ENCODE assay signal across 8 cellular contexts in genomic region chr5:14665949-14666741, GRCh38. TPM values are rescaled to one million over a fixed set of nuclear protein-coding genes. Genes with fewer than 3 reads are reported as not detected.
DNase-seq lines count a peak whose midpoint lies in the region; ATAC-seq and TF ChIP-seq lines count a peak whose summit lies in the region.

No MANE protein-coding gene starts in this region.

- peak overlapping the region; percentile 94 for H3K27ac Mint-ChIP-seq in activated CD8-positive, alpha-beta T cell treated with anti-CD3 and anti-CD28 coated beads for 36 hours

- H3K9me3 ChIP-seq in esophagus squamous epithelium (no peaks in the 10 kb centered on the region), gastrocnemius medialis (no peaks in the 10 kb centered on the region)

- H3K4me3 Mint-ChIP-seq in activated CD8-positive, alpha-beta T cell treated with anti-CD3 and anti-CD28 coated beads for 36 hours, result peak overlapping the region; percentile 96

- in situ Hi-C loops in KBM-7 (cut with MboI; ENCODE audit: low pct_unique_long_range_greater_than_20kb, low sequenced_read_pairs), result no loop called here
- in situ Hi-C loops in gastrocnemius medialis (cut with MboI; ENCODE audit: low sequenced_read_pairs in 4 of 4), result loop anchor here in 1 of 4 donors (25.0 kb wide), 1 partner anchor 554 kb away; no protein-coding TSS in a partner anchor

- H3K4me1 ChIP-seq in esophagus squamous epithelium, result peaks cover 30 to 88% (median 43%) of the 10 kb centered on the region in 3 donors
- peaks cover 30 to 31% of the 10 kb centered on the region in 2 donors for H3K4me1 ChIP-seq in gastrocnemius medialis

- CTCF ChIA-PET in activated CD8-positive, alpha-beta T cell treated with anti-CD3 and anti-CD28 coated beads for 36 hours (lab: Charles Lee), result interaction anchor here (1.1 to 2.6 kb wide), 6 partner anchors 10 to 253 kb away, joined by 3 to 15 read pairs (median 5); no protein-coding TSS in a partner anchor

- TF ChIP-seq CTCF in activated CD8-positive, alpha-beta T cell treated with anti-CD3 and anti-CD28 coated beads for 36 hours (IDR thresholded peaks at IDR 0.05), result peak; percentile 27
- TF ChIP-seq CTCF in esophagus squamous epithelium (IDR thresholded peaks at IDR 0.05), result peak in 4 of 6 experiments; percentile 18 to 63 (median 44)
- TF ChIP-seq CTCF in gastrocnemius medialis (IDR thresholded peaks at IDR 0.05 in 4 of 5, conservative IDR thresholded peaks at IDR 0.05 in 1 of 5), result peak in 1 of 5 experiments; percentile 13

- no peaks in the 10 kb centered on the region for H3K27me3 ChIP-seq in esophagus squamous epithelium
- no peaks in the 10 kb centered on the region for H3K27me3 ChIP-seq in gastrocnemius medialis

- peaks cover 0 to 7% (median 0%) of the 10 kb centered on the region in 3 donors for H3K36me3 ChIP-seq in esophagus squamous epithelium
- no peaks in the 10 kb centered on the region for H3K36me3 ChIP-seq in gastrocnemius medialis

- ATAC-seq in GM21786 (IDR thresholded peaks at IDR 0.05; ENCODE audit: unreplicated experiment) (peak; percentile 33), gastrocnemius medialis (no peak)
- peak; percentile 24 for ATAC-seq in activated CD8-positive, alpha-beta T cell treated with anti-CD3 and anti-CD28 coated beads for 36 hours

- H3K36me3 Mint-ChIP-seq in activated CD8-positive, alpha-beta T cell treated with anti-CD3 and anti-CD28 coated beads for 36 hours (ENCODE audit: low read depth), result peaks cover 38% of the 10 kb centered on the region

- no peaks in the 10 kb centered on the region for H3K27me3 Mint-ChIP-seq in activated CD8-positive, alpha-beta T cell treated with anti-CD3 and anti-CD28 coated beads for 36 hours

- POLR2A ChIA-PET in activated CD8-positive, alpha-beta T cell treated with anti-CD3 and anti-CD28 coated beads for 36 hours (lab: Charles Lee), result interaction anchor here (0.6 to 1.8 kb wide), 3 partner anchors 9 to 330 kb away, joined by 3 to 5 read pairs (median 3); no protein-coding TSS in a partner anchor

- H3K4me3 ChIP-seq in esophagus squamous epithelium (peak overlapping the region in 3 of 4 donors; percentile 78 to 93 (median 82)), gastrocnemius medialis (peak overlapping the region in 3 of 4 donors; percentile 65 to 83 (median 76))

- peak; percentile 21 for DNase-seq in NCI-H2107 treated with DMSO at 0.1 percent for 48 hours (lab: John Stamatoyannopoulos, UW; ENCODE audit: unreplicated experiment)
- DNase-seq in NCI-H2107 (lab: John Stamatoyannopoulos, UW), result no peak
- peak; percentile 40 for DNase-seq in KBM-7
- peak; percentile 82 for DNase-seq in activated CD8-positive, alpha-beta T cell treated with anti-CD3 and anti-CD28 coated beads for 36 hours
- DNase-seq in esophagus squamous epithelium (lab: John Stamatoyannopoulos, UW), result no peak
- peak in 1 of 2 donors; percentile 30 for DNase-seq in gastrocnemius medialis
- DNase-seq in NCI-H2029 (lab: John Stamatoyannopoulos, UW), result no peak

- H3K4me1 Mint-ChIP-seq in activated CD8-positive, alpha-beta T cell treated with anti-CD3 and anti-CD28 coated beads for 36 hours (ENCODE audit: low read depth), result peaks cover 65% of the 10 kb centered on the region

- intact Hi-C loops in activated CD8-positive, alpha-beta T cell treated with anti-CD3 and anti-CD28 coated beads for 36 hours (cut with micrococcal nuclease), result loop anchor here (5.0 kb wide), 4 partner anchors 41 to 249 kb away; partner anchors contain the start of gene ANKH
- intact Hi-C loops in esophagus squamous epithelium (cut with DNase I), result no loop called here
- intact Hi-C loops in gastrocnemius medialis (cut with DNase I; ENCODE audit: low total_unique reads), result loop anchor here (2.0 to 10.0 kb wide), 2 partner anchors 207 to 521 kb away; partner anchors contain the start of gene TRIO

- H3K9me3 Mint-ChIP-seq in activated CD8-positive, alpha-beta T cell treated with anti-CD3 and anti-CD28 coated beads for 36 hours, result no peaks in the 10 kb centered on the region

- TF ChIP-seq POLR2A in esophagus squamous epithelium (IDR thresholded peaks at IDR 0.05), result no peak
- no peak for TF ChIP-seq POLR2A in gastrocnemius medialis (IDR thresholded peaks at IDR 0.05)

- 15 to 36% methylated on average over 6 of the region's 9 CpGs for WGBS in esophagus squamous epithelium, 2 donors

- peak overlapping the region in 3 of 4 donors; percentile 96 to 99 (median 98) for H3K27ac ChIP-seq in esophagus squamous epithelium
- peak overlapping the region in 3 of 4 donors; percentile 1 to 90 (median 89) for H3K27ac ChIP-seq in gastrocnemius medialis

RNA-seq across cellular contexts. Expression of gene OTULIN, which starts 1.6 kb away (rescaled TPM):
- 10 to 100 TPM; 59.6 to 60.5 TPM for total RNA-seq in activated CD8-positive, alpha-beta T cell treated with anti-CD3 and anti-CD28 coated beads for 36 hours
- total RNA-seq in esophagus squamous epithelium (10 to 100 TPM; 23.9 to 38.6 (median 34.5) TPM), gastrocnemius medialis (10 to 100 TPM; 15.1 to 28.3 (median 20.2) TPM)

Comparison
In these comparisons a context has a peak if more than half of its experiments do, and no peak if none do; other contexts are left out.
1. DNase-seq: peak in NCI-H2107 treated with DMSO at 0.1 percent for 48 hours (single experiment), KBM-7 (single experiment) and activated CD8-positive, alpha-beta T cell treated with anti-CD3 and anti-CD28 coated beads for 36 hours (single experiment); none in NCI-H2107 (single experiment), esophagus squamous epithelium (single experiment) and NCI-H2029 (single experiment).
2. ATAC-seq: peak in GM21786 (single experiment) and activated CD8-positive, alpha-beta T cell treated with anti-CD3 and anti-CD28 coated beads for 36 hours (single experiment); none in gastrocnemius medialis (0 of 2).